ENCODE assay signal across 9 cellular contexts in the genomic region with DNA sequence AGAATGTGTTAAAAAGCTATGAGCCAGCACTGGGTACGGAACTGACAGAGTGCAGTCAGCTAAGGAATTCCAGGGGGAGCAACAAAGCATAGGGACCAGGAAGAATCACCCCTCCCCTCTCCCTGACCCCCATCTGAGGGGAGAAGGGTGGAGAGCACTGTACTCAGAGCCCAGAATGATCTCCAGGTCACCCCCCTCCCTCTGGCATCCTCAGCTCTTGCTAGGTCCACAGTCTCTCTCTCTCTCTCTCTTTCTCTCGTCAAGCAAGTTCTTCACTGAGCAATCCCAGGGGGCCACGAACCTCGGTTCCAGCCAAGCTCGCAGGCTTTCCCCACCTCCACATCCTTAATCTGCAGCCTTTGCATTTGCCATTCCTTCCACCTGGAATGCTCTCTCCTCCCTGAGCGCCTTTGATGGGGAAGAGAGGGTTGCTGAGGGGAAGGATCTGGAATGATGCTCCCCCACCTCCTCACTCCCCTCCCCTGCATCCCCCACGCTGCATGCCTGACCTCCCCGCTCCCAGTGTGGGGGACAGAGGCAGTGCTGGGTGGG. TPM values are rescaled to one million over a fixed set of nuclear protein-coding genes. Genes with fewer than 3 reads are reported as not detected.
DNase-seq lines count a peak whose midpoint lies in the region; ATAC-seq and TF ChIP-seq lines count a peak whose summit lies in the region.
"Had no signal": no experiment of that assay in that cellular context is flagged by ENCODE, and none has a peak within 500 bp of the region (broad histone marks: within the 10 kb centered on the region; RNA-seq: fewer than 3 reads in every experiment).

No MANE protein-coding gene starts in this region.

- DNase-seq in ascending aorta (ENCODE audit: low spot score in 2 of 2) (no peak), hepatocyte (ENCODE audit: low spot score) (peak; percentile 59), GM19240 (ENCODE audit: insufficient read length, low spot score) (no peak), cerebellar nuclear complex (lab: John Stamatoyannopoulos, UW) (no peak)
- DNase-seq: T-helper 1 cell had no signal

- H3K9me3 ChIP-seq in HUES64 (ENCODE audit: insufficient read depth, low read depth, low read length) = no peaks in the 10 kb centered on the region
- no peaks in the 10 kb centered on the region for H3K9me3 ChIP-seq in ascending aorta
- no peaks in the 10 kb centered on the region for H3K9me3 ChIP-seq in hepatocyte (ENCODE audit: low read depth)
- H3K9me3 ChIP-seq in skeletal muscle satellite cell (replicated peaks; ENCODE audit: low read length) = no peaks in the 10 kb centered on the region

- H3K9me2 ChIP-seq in hepatocyte (replicated peaks; ENCODE audit: insufficient read depth) = no peaks in the 10 kb centered on the region

- H3K27me3 ChIP-seq in HUES64 (ENCODE audit: insufficient read depth, low read length) = no peaks in the 10 kb centered on the region
- no peaks in the 10 kb centered on the region for H3K27me3 ChIP-seq in ascending aorta
- H3K27me3 ChIP-seq in hepatocyte = no peaks in the 10 kb centered on the region
- no peaks in the 10 kb centered on the region for H3K27me3 ChIP-seq in skeletal muscle satellite cell (ENCODE audit: control insufficient read depth, insufficient read depth, low read length)

- no peaks in the 10 kb centered on the region for H3K79me2 ChIP-seq in hepatocyte

- peak overlapping the region; percentile 44 for H3K4me2 ChIP-seq in hepatocyte
- peak overlapping the region; percentile 31 for H3K4me2 ChIP-seq in skeletal muscle satellite cell (ENCODE audit: low read length)

- H3K4me1 ChIP-seq in HUES64 (ENCODE audit: insufficient read depth, low read length) (peaks cover 4% of the 10 kb centered on the region), ascending aorta (peaks cover 9 to 13% of the 10 kb centered on the region in 2 donors), hepatocyte (ENCODE audit: insufficient read depth) (peaks cover 13% of the 10 kb centered on the region), skeletal muscle satellite cell (ENCODE audit: control insufficient read depth, insufficient read depth, low read length) (peaks cover 4% of the 10 kb centered on the region)

- 11% methylated on average over 5 of the region's 8 CpGs for WGBS in HUES64
- 20% methylated on average over 6 of the region's 8 CpGs for WGBS in hepatocyte (ENCODE audit: low lambda C conversion rate, missing lambda C conversion rate)

- H3K36me3 ChIP-seq in HUES64 (ENCODE audit: insufficient read depth, low read length) = no peaks in the 10 kb centered on the region
- no peaks in the 10 kb centered on the region for H3K36me3 ChIP-seq in ascending aorta
- no peaks in the 10 kb centered on the region for H3K36me3 ChIP-seq in hepatocyte (replicated peaks; ENCODE audit: insufficient read depth, low read depth)
- no peaks in the 10 kb centered on the region for H3K36me3 ChIP-seq in skeletal muscle satellite cell (ENCODE audit: insufficient read depth, low read length)

- intact Hi-C loops in ascending aorta (cut with DNase I) = no loop called here

- peak overlapping the region; percentile 4; the same call in 1 of the 2 replicates for H3K4me3 ChIP-seq in HUES64 (ENCODE audit: low read length)
- H3K4me3 ChIP-seq in ascending aorta = peak overlapping the region; percentile 39 to 43
- H3K4me3 ChIP-seq in hepatocyte = no peak overlapping the region
- H3K4me3 ChIP-seq in skeletal muscle satellite cell (ENCODE audit: low read length) = no peak overlapping the region

- H2AFZ ChIP-seq in hepatocyte = no peak overlapping the region

- TF ChIP-seq CTCF in ascending aorta (IDR thresholded peaks at IDR 0.05) = peak in 2 of 3 experiments; percentile 30 to 33
- peak; percentile 45 for TF ChIP-seq CTCF in hepatocyte (IDR thresholded peaks at IDR 0.05; ENCODE audit: poor library complexity)

- peak overlapping the region; percentile 5; the same call in 1 of the 2 replicates for H3K27ac ChIP-seq in HUES64 (ENCODE audit: low read depth, low read length)
- H3K27ac ChIP-seq in ascending aorta = no peak overlapping the region
- no peak overlapping the region for H3K27ac ChIP-seq in hepatocyte

- H3K9ac ChIP-seq in HUES64 (ENCODE audit: low read depth, low read length) (no peak overlapping the region), skeletal muscle satellite cell (ENCODE audit: low read depth, low read length) (no peak overlapping the region)

- H4K20me1 ChIP-seq in hepatocyte (ENCODE audit: insufficient read depth, poor library complexity, severe bottlenecking) = no peaks in the 10 kb centered on the region

- ATAC-seq in GM18909 (IDR thresholded peaks at IDR 0.05; ENCODE audit: poor library complexity, unreplicated experiment) = no peak
- no peak for ATAC-seq in HG03378 (IDR thresholded peaks at IDR 0.05; ENCODE audit: unreplicated experiment)

RNA-seq across cellular contexts. Expression of gene WASF2, which starts 6.7 kb away (rescaled TPM):
- polyA plus RNA-seq in HUES64 (2013, experiment 1 of 2) = 39.8 TPM
- 49.3 TPM for polyA plus RNA-seq in HUES64 (2013, experiment 2 of 2)
- total RNA-seq in ascending aorta (70.4 TPM), hepatocyte (25.2 and 28.5 TPM in 2 replicates)
- polyA plus RNA-seq in hepatocyte = 45.6 and 61.1 TPM in 2 replicates
- total RNA-seq in skeletal muscle satellite cell (2012; rRNA removed) = 17.2 and 18.6 TPM in 2 replicates

Comparison
In these comparisons a context has a peak if more than half of its experiments do, and no peak if none do; other contexts are left out.
1. H3K4me3 ChIP-seq: peak in HUES64 (single experiment) and ascending aorta (2 of 2); none in hepatocyte (single experiment) and skeletal muscle satellite cell (single experiment).